ENCODE assay signal across 35 cellular contexts in genomic region chr2:49755777-49756176, GRCh38.
DNase-seq lines count a peak whose midpoint lies in the region; ATAC-seq, FAIRE-seq and TF ChIP-seq lines count a peak whose summit lies in the region.
"Had no signal": no experiment of that assay in that cellular context is flagged by ENCODE, and none has a peak within 500 bp of the region (broad histone marks: within the 10 kb centered on the region; RNA-seq: fewer than 3 reads in every experiment).

No MANE protein-coding gene starts in this region.

- no peak overlapping the region for H3K4ac ChIP-seq in H9 (ENCODE audit: low read depth, low read length)

- no peak overlapping the region for H2BK12ac ChIP-seq in H9 (ENCODE audit: insufficient read length, low read depth, low read length)

- H2BK15ac ChIP-seq in H9 (ENCODE audit: low read depth, low read length): no peak overlapping the region

- DNase-seq in HepG2 (ENCODE audit: low spot score): no peak
- no peak for DNase-seq in right lobe of liver
- DNase-seq in SK-N-MC (ENCODE audit: low read depth, low spot score): no peak
- no peak for DNase-seq in nephron progenitor cell
- DNase-seq in right atrium auricular region (ENCODE audit: low spot score): no peak
- no peak for DNase-seq in H9
- DNase-seq: 8988T; ACHN; AML-193; BE2C; C1 segment of cervical spinal cord; Caco-2; Calu3; CD4-positive, alpha-beta T cell; CD4-positive, CD25-positive, alpha-beta regulatory T cell; CD8-positive, alpha-beta memory T cell; CD8-positive, alpha-beta T cell; COR-L47; DMS 273 treated with DMSO at 0.1 percent for 48 hours; DMS153; DMS53; DMS79; DMS79 treated with DMSO at 0.1 percent for 48 hours; DND-41; EL had no signal

- no peak for FAIRE-seq in HepG2 (lab: Jason Lieb, UNC)
- FAIRE-seq: A204.1, A549, D721Med had no signal

- H3K4me3 ChIP-seq in HepG2 (replicated peaks in 1 of 3; ENCODE audit: insufficient read depth in 1 of 3, low read depth in 2 of 3, low read length in 3 of 3): no peak overlapping the region
- no peak overlapping the region for H3K4me3 ChIP-seq in right lobe of liver
- peak overlapping the region; percentile 48 for H3K4me3 ChIP-seq in SK-N-MC
- no peak overlapping the region for H3K4me3 ChIP-seq in right atrium auricular region
- H3K4me3 ChIP-seq: A549; BLaER1; BLaER1 treated with 17β-estradiol and CSF1 and Interleukin-3, amounts not matched to agents 10 nM and 100 nM had no signal

- H3K18ac ChIP-seq in H9 (ENCODE audit: insufficient read length, low read depth, low read length): no peak overlapping the region

- H2AK5ac ChIP-seq in H9 (ENCODE audit: insufficient read length, low read length): no peak overlapping the region

- H3T11ph ChIP-seq in H9 (ENCODE audit: low read length): no peak overlapping the region

- TF ChIP-seq RAD21 in HepG2 (CRISPR knock-in tag; IDR thresholded peaks at IDR 0.05): no peak

- H3K56ac ChIP-seq in H9 (ENCODE audit: insufficient read length, low read depth, low read length): no peak overlapping the region

- in situ Hi-C loops in HepG2 (cut with HindIII; ENCODE audit: extremely low pct_ligation_motif_present, low pct_unique_long_range_greater_than_20kb): no loop called here

- no peak for TF ChIP-seq EP300 in HepG2 (IDR thresholded peaks at IDR 0.05; ENCODE audit: low read depth in 2 of 2, low read length in 2 of 2)
- no peak for TF ChIP-seq EP300 in HepG2 (CRISPR knock-in tag; IDR thresholded peaks at IDR 0.05; ENCODE audit: borderline replicate concordance)

- H2BK20ac ChIP-seq in H9 (ENCODE audit: low read depth, low read length, poor library complexity, severe bottlenecking): no peak overlapping the region

- no peak overlapping the region for H3K14ac ChIP-seq in H9 (ENCODE audit: insufficient read depth, low read length)

- H3K4me1 Mint-ChIP-seq in nephron progenitor cell: no peaks in the 10 kb centered on the region
- H3K4me1 Mint-ChIP-seq in H9: no peaks in the 10 kb centered on the region
- H3K4me1 Mint-ChIP-seq: B cell; CD14-positive monocyte; CD4-positive, alpha-beta memory T cell; CD4-positive, CD25-positive, alpha-beta regulatory T cell; CD8-positive, alpha-beta memory T cell had no signal

- H3K4me3 Mint-ChIP-seq in nephron progenitor cell: peak overlapping the region; percentile 21
- no peak overlapping the region for H3K4me3 Mint-ChIP-seq in H9
- H3K4me3 Mint-ChIP-seq: B cell; CD14-positive monocyte; CD4-positive, alpha-beta memory T cell; CD4-positive, alpha-beta T cell; CD4-positive, CD25-positive, alpha-beta regulatory T cell; CD8-positive, alpha-beta memory T cell; CD8-positive, alpha-beta T cell had no signal

- H3K36me3 Mint-ChIP-seq in nephron progenitor cell (ENCODE audit: low read depth) (no peaks in the 10 kb centered on the region), H9 (ENCODE audit: insufficient read depth in 1 of 3, low read depth in 3 of 3) (no peaks in the 10 kb centered on the region)
- H3K36me3 Mint-ChIP-seq: CD14-positive monocyte; CD4-positive, alpha-beta memory T cell; CD4-positive, CD25-positive, alpha-beta regulatory T cell; CD8-positive, alpha-beta memory T cell; CD8-positive, alpha-beta T cell had no signal

- H3K36me3 ChIP-seq in HepG2 (replicated peaks in 1 of 2; ENCODE audit: control insufficient read depth in 1 of 2, insufficient read depth in 2 of 2, low read length in 2 of 2): no peaks in the 10 kb centered on the region
- H3K36me3 ChIP-seq in right lobe of liver: no peaks in the 10 kb centered on the region
- H3K36me3 ChIP-seq in SK-N-MC (ENCODE audit: insufficient read depth, low read length): no peaks in the 10 kb centered on the region
- no peaks in the 10 kb centered on the region for H3K36me3 ChIP-seq in right atrium auricular region
- H3K36me3 ChIP-seq: BE2C; BLaER1; BLaER1 treated with 17β-estradiol and CSF1 and Interleukin-3, amounts not matched to agents 10 nM and 100 nM had no signal

- H3K27ac ChIP-seq in HepG2 (ENCODE audit: extremely low read length, insufficient read depth, low read length): no peak overlapping the region
- H3K27ac ChIP-seq in right lobe of liver: no peak overlapping the region
- peak overlapping the region; percentile 93 for H3K27ac ChIP-seq in SK-N-MC
- H3K27ac ChIP-seq in right atrium auricular region: no peak overlapping the region
- H3K27ac ChIP-seq in H9 (ENCODE audit: insufficient read length, low read depth, low read length): no peak overlapping the region
- H3K27ac ChIP-seq: 22Rv1; A549; BLaER1; BLaER1 treated with 17β-estradiol and CSF1 and Interleukin-3, amounts not matched to agents 10 nM and 100 nM; C4-2B had no signal

- no peaks in the 10 kb centered on the region for H3K23me2 ChIP-seq in H9 (ENCODE audit: insufficient read length, low read depth, low read length, poor library complexity, severe bottlenecking)

- no peak overlapping the region for H4K5ac ChIP-seq in H9 (ENCODE audit: insufficient read length, low read depth, low read length)

- no peak for ATAC-seq in HepG2
- no peak for ATAC-seq in right lobe of liver
- ATAC-seq: A549; CD8-positive, alpha-beta T cell had no signal

- H2BK5ac ChIP-seq in H9 (ENCODE audit: insufficient read length, low read length): no peak overlapping the region

- H3K4me1 ChIP-seq in HepG2 (ENCODE audit: insufficient read depth, low read length): no peaks in the 10 kb centered on the region
- H3K4me1 ChIP-seq in right lobe of liver: no peaks in the 10 kb centered on the region
- H3K4me1 ChIP-seq in right atrium auricular region: no peaks in the 10 kb centered on the region
- no peaks in the 10 kb centered on the region; the same call in 1 of the 2 replicates for H3K4me1 ChIP-seq in H9 (ENCODE audit: insufficient read depth, low read length)
- H3K4me1 ChIP-seq: A549, BE2C, Caco-2 had no signal

- BruUV-seq in HepG2 (replicated peaks; lab: Mats Ljungman, UMichigan): no TSS peak

- H4K91ac ChIP-seq in H9 (ENCODE audit: insufficient read length, low read depth, low read length): no peak overlapping the region

- CTCF ChIA-PET in HepG2 (lab: Yijun Ruan, JAX; ENCODE audit: low intra/inter-chr PET ratio, low total read pairs): no interaction called here

- H4K20me1 ChIP-seq in HepG2 (ENCODE audit: insufficient read depth, low read length): no peaks in the 10 kb centered on the region
- no peaks in the 10 kb centered on the region for H4K20me1 ChIP-seq in H9 (ENCODE audit: control insufficient read depth, insufficient read depth, insufficient read length)
- H4K20me1 ChIP-seq: BLaER1; BLaER1 treated with 17β-estradiol and CSF1 and Interleukin-3, amounts not matched to agents 10 nM and 100 nM had no signal

- TF ChIP-seq POLR2A in HepG2 (IDR thresholded peaks at IDR 0.05; ENCODE audit: insufficient read depth in 1 of 2, low read depth in 2 of 2, low read length in 2 of 2): no peak
- no peak for TF ChIP-seq POLR2A in right lobe of liver (IDR thresholded peaks at IDR 0.05)

- POLR2A ChIA-PET in HepG2 (lab: Yijun Ruan, JAX): no interaction called here

- TF ChIP-seq CTCF in HepG2 (CRISPR knock-in tag; IDR thresholded peaks at IDR 0.05) (no peak), right lobe of liver (IDR thresholded peaks at IDR 0.05) (no peak), nephron progenitor cell (IDR thresholded peaks at IDR 0.05) (no peak), right atrium auricular region (IDR thresholded peaks at IDR 0.05) (no peak), H9 (conservative IDR thresholded peaks at IDR 0.05) (no peak)

- intact Hi-C loops in HepG2 (cut with micrococcal nuclease; ENCODE audit: unreplicated experiment) (no loop called here), right lobe of liver (cut with DNase I) (no loop called here)

- H3K27ac Mint-ChIP-seq in nephron progenitor cell: no peak overlapping the region
- H3K27ac Mint-ChIP-seq in H9: peak overlapping the region in 1 of 3 experiments; percentile 79; a peak in 1 of 7 replicates
- H3K27ac Mint-ChIP-seq: B cell; CD14-positive monocyte; CD4-positive, alpha-beta memory T cell; CD4-positive, alpha-beta T cell; CD4-positive, CD25-positive, alpha-beta regulatory T cell; CD8-positive, alpha-beta memory T cell; CD8-positive, alpha-beta T cell had no signal

- no peaks in the 10 kb centered on the region for H3K79me1 ChIP-seq in H9 (ENCODE audit: insufficient read depth, low read depth, low read length, poor library complexity, severe bottlenecking)

- whole genome bisulfite sequencing in HepG2 (ENCODE audit: low lambda C conversion rate): 10% methylated on average over 3 of the region's 3 CpGs
- no CpG with 5 or more reads among the region's 3 CpGs for WGBS in right lobe of liver (ENCODE audit: insufficient coverage, low coverage, low lambda C conversion rate, missing lambda C conversion rate)
- no CpG with 5 or more reads among the region's 3 CpGs for WGBS in H9 (ENCODE audit: extremely low coverage, insufficient read length, low lambda C conversion rate)

- H3K27me3 ChIP-seq in HepG2 (ENCODE audit: control insufficient read depth in 1 of 2, insufficient read depth in 2 of 2, low read length in 2 of 2) (no peaks in the 10 kb centered on the region), right lobe of liver (no peaks in the 10 kb centered on the region), right atrium auricular region (no peaks in the 10 kb centered on the region), H9 (ENCODE audit: insufficient read depth, low read length) (no peaks in the 10 kb centered on the region)
- H3K27me3 ChIP-seq: BE2C; BLaER1; BLaER1 treated with 17β-estradiol and CSF1 and Interleukin-3, amounts not matched to agents 10 nM and 100 nM had no signal

- no peaks in the 10 kb centered on the region for H3K79me2 ChIP-seq in HepG2 (ENCODE audit: insufficient read depth, low read length)
- H3K79me2 ChIP-seq in H9 (ENCODE audit: insufficient read depth, low read length): no peaks in the 10 kb centered on the region

- H3K4me2 ChIP-seq in HepG2 (ENCODE audit: low read depth, low read length) (no peak overlapping the region), H9 (ENCODE audit: insufficient read depth, insufficient read length, low read length) (no peak overlapping the region)
- H3K4me2 ChIP-seq: A549; BLaER1; BLaER1 treated with 17β-estradiol and CSF1 and Interleukin-3, amounts not matched to agents 10 nM and 100 nM had no signal

- H3K27me3 Mint-ChIP-seq in nephron progenitor cell (ENCODE audit: low read depth, poor library complexity) (no peaks in the 10 kb centered on the region), H9 (ENCODE audit: low read depth) (no peaks in the 10 kb centered on the region)
- H3K27me3 Mint-ChIP-seq: B cell; CD4-positive, alpha-beta memory T cell; CD4-positive, alpha-beta T cell; CD4-positive, CD25-positive, alpha-beta regulatory T cell; CD8-positive, alpha-beta memory T cell had no signal

- no peak overlapping the region for H2BK120ac ChIP-seq in H9 (ENCODE audit: low read depth, low read length, poor library complexity, severe bottlenecking)

- H3K9ac ChIP-seq in HepG2 (ENCODE audit: insufficient read depth, low read depth, low read length) (no peak overlapping the region), SK-N-MC (ENCODE audit: insufficient read length) (no peak overlapping the region), H9 (ENCODE audit: extremely low read depth, insufficient read length, low read length) (no peak overlapping the region)
- H3K9ac ChIP-seq: BLaER1; BLaER1 treated with 17β-estradiol and CSF1 and Interleukin-3, amounts not matched to agents 10 nM and 100 nM had no signal

- no peak overlapping the region for H3K23ac ChIP-seq in H9 (ENCODE audit: insufficient read length, low read depth, low read length)

- H2AFZ ChIP-seq in HepG2 (ENCODE audit: low read length): no peak overlapping the region
- no peak overlapping the region for H2AFZ ChIP-seq in H9 (ENCODE audit: low read length)

- no peak overlapping the region for H4K8ac ChIP-seq in H9 (replicated peaks; ENCODE audit: insufficient read length, low read depth, low read length)

- H3K9me3 Mint-ChIP-seq in nephron progenitor cell (no peaks in the 10 kb centered on the region), H9 (no peaks in the 10 kb centered on the region)
- H3K9me3 Mint-ChIP-seq: CD4-positive, alpha-beta T cell had no signal

- no peaks in the 10 kb centered on the region for H3K9me3 ChIP-seq in HepG2 (ENCODE audit: low read length)
- H3K9me3 ChIP-seq in right lobe of liver: no peaks in the 10 kb centered on the region
- H3K9me3 ChIP-seq in SK-N-MC (ENCODE audit: low read depth, low read length): no peaks in the 10 kb centered on the region; the same call in 1 of the 2 replicates
- no peaks in the 10 kb centered on the region for H3K9me3 ChIP-seq in right atrium auricular region
- H3K9me3 ChIP-seq in H9 (ENCODE audit: control insufficient read depth, low read depth, low read length): no peaks in the 10 kb centered on the region
- H3K9me3 ChIP-seq: A549; BE2C; BLaER1; BLaER1 treated with 17β-estradiol and CSF1 and Interleukin-3, amounts not matched to agents 10 nM and 100 nM; Caco-2 had no signal
